2 cellular contexts compared by ENCODE assay signal in genomic region chr1:21521717-21522060, GRCh38.
TF ChIP-seq lines count a peak whose summit lies in the region.

No MANE protein-coding gene starts in this region.

TF ChIP-seq in HepG2, 621 proteins besides CTCF, POLR2A, EP300 and RAD21:
- TF ChIP-seq ARID2 (CRISPR knock-in tag; IDR thresholded peaks at IDR 0.05; ENCODE audit: borderline replicate concordance) (no peak), ZNF746 (CRISPR knock-in tag; IDR thresholded peaks at IDR 0.05) (no peak), MAFK (conservative IDR thresholded peaks at IDR 0.05 in 1 of 2, IDR thresholded peaks at IDR 0.05 in 1 of 2; ENCODE audit: low read length in 2 of 2) (peak; percentile 27 to 45; a peak in 2 of 4 replicates), SP140L (CRISPR knock-in tag; IDR thresholded peaks at IDR 0.05; ENCODE audit: borderline replicate concordance) (no peak)

TF ChIP-seq in IMR-90, 13 proteins besides CTCF, POLR2A, EP300 and RAD21:
- TF ChIP-seq NFE2L2 (IDR thresholded peaks at IDR 0.05; ENCODE audit: low read depth, low read length) (no peak), MAFK (IDR thresholded peaks at IDR 0.05; ENCODE audit: low read depth, low read length) (0 out of 2 replicates have a peak, but pooled peaks have one; percentile 45), CEBPB (IDR thresholded peaks at IDR 0.05; ENCODE audit: low read depth, low read length) (no peak), SMC3 (IDR thresholded peaks at IDR 0.05; ENCODE audit: low read depth, low read length) (no peak), MXI1 (IDR thresholded peaks at IDR 0.05; ENCODE audit: borderline replicate concordance, low read depth, low read length) (no peak), RCOR1 (IDR thresholded peaks at IDR 0.05; ENCODE audit: insufficient replicate concordance, low read length) (no peak), USF2 (IDR thresholded peaks at IDR 0.05; ENCODE audit: low read depth, low read length) (no peak), MAZ (IDR thresholded peaks at IDR 0.05; ENCODE audit: borderline replicate concordance, low read depth, low read length) (no peak)
TF ChIP-seq in IMR-90: peak in this region for 1.
